ENCODE assay signal across 21 cellular contexts in the genomic region with DNA sequence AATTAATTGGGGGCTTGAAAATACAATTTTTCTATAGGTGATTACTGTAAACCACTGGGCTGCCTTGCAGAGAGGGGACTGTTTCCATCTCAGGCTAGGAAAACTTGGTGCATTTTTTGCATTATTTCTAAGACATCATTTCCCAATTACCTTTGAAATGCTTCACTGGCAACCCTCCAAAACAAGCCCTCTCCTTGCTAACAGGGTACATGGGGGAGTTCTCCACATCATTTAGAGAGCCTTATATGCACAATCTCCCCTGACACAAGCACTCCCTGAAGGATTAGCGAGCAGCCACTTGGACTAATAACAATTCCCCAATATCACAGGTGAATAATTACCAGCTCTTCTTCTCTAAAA.
"Had no signal": no experiment of that assay in that cellular context is flagged by ENCODE, and none has a peak within 500 bp of the region (broad histone marks: within the 10 kb centered on the region; RNA-seq: fewer than 3 reads in every experiment).

No MANE protein-coding gene starts in this region.

- H3K27ac ChIP-seq: body of pancreas, esophagus muscularis mucosa, hepatocyte, parathyroid adenoma, skin epidermis, tibial nerve, vagina had no signal

- H3K9ac ChIP-seq: parathyroid adenoma had no signal

- ATAC-seq: activated CD8-positive, alpha-beta T cell treated with anti-CD3 and anti-CD28 coated beads, Interleukin-2, amount 10 ng/mL, durations not matched to agents 7 days and 5 days; body of pancreas; left lobe of liver had no signal

- H3K36me3 ChIP-seq: esophagus muscularis mucosa, tibial nerve, vagina had no signal

- H3K4me2 ChIP-seq: hepatocyte had no signal

- H3K9me3 ChIP-seq: body of pancreas, esophagus muscularis mucosa, tibial nerve, vagina had no signal

- H3K4me1 ChIP-seq: body of pancreas, esophagus muscularis mucosa, parathyroid adenoma, tibial nerve, vagina had no signal

- H3K27me3 ChIP-seq: body of pancreas, hepatocyte, vagina had no signal

- H3K4me3 ChIP-seq: body of pancreas, esophagus muscularis mucosa, hepatocyte, skin epidermis, tibial nerve, vagina had no signal

- H2AFZ ChIP-seq: hepatocyte, parathyroid adenoma had no signal

- DNase-seq: activated CD4-positive, alpha-beta T cell treated with anti-CD3 and anti-CD28 coated beads, Interleukin-2, amount 10 ng/mL, durations not matched to agents 24 days and 14 days; activated CD4-positive, CD25-positive, alpha-beta regulatory T cell; activated CD8-positive, alpha-beta memory T cell treated with anti-CD3 and anti-CD28 coated beads, Interleukin-2, amount 50 U/mL, for 4 hours; activated CD8-positive, alpha-beta T cell treated with anti-CD3 and anti-CD28 coated beads, Interleukin-2, amount 10 ng/mL, durations not matched to agents 7 days and 5 days; activated gamma-delta T cell treated with Interleukin-2 at 50 U/mL for 16 hours; activated T-cell treated with anti-CD3 and anti-CD28 coated beads, Interleukin-2, amount 50 U/mL, for 48 hours; body of pancreas; cortex of kidney; effector CD4-positive, alpha-beta T cell; islet precursor cell; stimulated activated CD4-positive, alpha-beta T cell treated with anti-CD3 and anti-CD28 coated beads, Interleukin-4, amount 100 ng/mL, for 4 hours; stimulated activated CD8-positive, alpha-beta memory T cell treated with anti-CD3 and anti-CD28 coated beads, Interleukin-4, amount 100 ng/mL, for 48 hours; stimulated activated naive CD4-positive, alpha-beta T cell treated with Interleukin-2 at 50 U/mL for 16 hours; substantia nigra had no signal

- H3K79me2 ChIP-seq: hepatocyte, parathyroid adenoma had no signal
